1 cellular context compared by ENCODE assay signal in genomic region chr9:91500509-91501011, GRCh38.
TF ChIP-seq lines count a peak whose summit lies in the region.

No MANE protein-coding gene starts in this region.

TF ChIP-seq in HEK293, 187 proteins besides CTCF, POLR2A, EP300 and RAD21 (continued from another document):
- TF ChIP-seq TSHZ1 (tag by site-specific recombination; IDR thresholded peaks at IDR 0.05; ENCODE audit: borderline replicate concordance) (no peak), ZNF174 (tag by site-specific recombination; IDR thresholded peaks at IDR 0.05) (no peak), ZSCAN18 (tag by site-specific recombination; IDR thresholded peaks at IDR 0.05) (no peak), SP7 (tag by site-specific recombination; IDR thresholded peaks at IDR 0.05) (0 out of 2 replicates have a peak, but pooled peaks have one; percentile 12), ZNF23 (tag by site-specific recombination; IDR thresholded peaks at IDR 0.05; ENCODE audit: borderline replicate concordance) (peak; percentile 51; the same call in 1 of the 2 replicates), PRDM1 (tag by site-specific recombination; IDR thresholded peaks at IDR 0.05) (no peak), ZNF701 (tag by site-specific recombination; IDR thresholded peaks at IDR 0.05) (no peak), ZNF654 (tag by site-specific recombination; IDR thresholded peaks at IDR 0.05; ENCODE audit: low read depth) (no peak), ZNF335 (tag by site-specific recombination; conservative IDR thresholded peaks at IDR 0.05) (0 out of 2 replicates have a peak, but pooled peaks have one; percentile 13)
